In the genomic region with DNA sequence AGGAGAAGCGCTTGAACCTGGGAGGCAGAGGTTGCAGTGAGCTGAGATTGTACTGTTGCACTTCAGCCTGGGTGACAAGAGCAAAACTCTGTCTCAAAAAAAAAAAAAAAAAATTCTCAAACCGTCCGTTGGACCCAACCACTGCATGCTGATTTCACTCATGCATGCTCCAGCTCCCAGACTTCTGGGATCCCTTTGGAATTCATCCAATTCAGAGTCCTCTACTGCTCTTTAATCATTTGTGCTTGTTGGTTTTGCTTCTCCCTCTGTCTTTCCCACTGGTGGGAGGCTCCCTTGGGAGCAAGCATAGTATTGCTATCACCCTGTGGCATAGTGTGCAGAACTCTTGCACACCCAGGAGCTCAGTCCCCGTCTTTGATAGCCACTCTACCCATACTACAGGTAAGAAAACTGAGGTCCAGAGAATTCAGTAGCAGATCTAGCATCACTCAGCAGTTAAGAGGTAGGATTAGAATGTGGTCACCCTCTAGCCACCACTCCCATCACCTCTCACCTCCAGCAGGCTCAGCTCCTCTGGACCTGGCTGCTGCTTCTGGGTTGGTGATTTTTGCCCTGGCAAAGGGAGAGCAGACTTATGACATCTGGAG, we compare ENCODE assay signal across 1 cellular context.
TF ChIP-seq lines count a peak whose summit lies in the region.

No MANE protein-coding gene starts in this region.

TF ChIP-seq in IMR-90, 13 proteins besides CTCF, POLR2A, EP300 and RAD21:
- TF ChIP-seq RCOR1 (IDR thresholded peaks at IDR 0.05; ENCODE audit: insufficient replicate concordance, low read length) (peak; percentile 33), CEBPB (IDR thresholded peaks at IDR 0.05; ENCODE audit: low read depth, low read length) (no peak), MXI1 (IDR thresholded peaks at IDR 0.05; ENCODE audit: borderline replicate concordance, low read depth, low read length) (no peak)
- TF ChIP-seq, protein P1, sequence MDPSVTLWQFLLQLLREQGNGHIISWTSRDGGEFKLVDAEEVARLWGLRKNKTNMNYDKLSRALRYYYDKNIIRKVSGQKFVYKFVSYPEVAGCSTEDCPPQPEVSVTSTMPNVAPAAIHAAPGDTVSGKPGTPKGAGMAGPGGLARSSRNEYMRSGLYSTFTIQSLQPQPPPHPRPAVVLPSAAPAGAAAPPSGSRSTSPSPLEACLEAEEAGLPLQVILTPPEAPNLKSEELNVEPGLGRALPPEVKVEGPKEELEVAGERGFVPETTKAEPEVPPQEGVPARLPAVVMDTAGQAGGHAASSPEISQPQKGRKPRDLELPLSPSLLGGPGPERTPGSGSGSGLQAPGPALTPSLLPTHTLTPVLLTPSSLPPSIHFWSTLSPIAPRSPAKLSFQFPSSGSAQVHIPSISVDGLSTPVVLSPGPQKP (IDR thresholded peaks at IDR 0.05; ENCODE audit: borderline replicate concordance, low read depth, low read length), result no peak
TF ChIP-seq in IMR-90: peak in this region for 1.
